In the genomic region with DNA sequence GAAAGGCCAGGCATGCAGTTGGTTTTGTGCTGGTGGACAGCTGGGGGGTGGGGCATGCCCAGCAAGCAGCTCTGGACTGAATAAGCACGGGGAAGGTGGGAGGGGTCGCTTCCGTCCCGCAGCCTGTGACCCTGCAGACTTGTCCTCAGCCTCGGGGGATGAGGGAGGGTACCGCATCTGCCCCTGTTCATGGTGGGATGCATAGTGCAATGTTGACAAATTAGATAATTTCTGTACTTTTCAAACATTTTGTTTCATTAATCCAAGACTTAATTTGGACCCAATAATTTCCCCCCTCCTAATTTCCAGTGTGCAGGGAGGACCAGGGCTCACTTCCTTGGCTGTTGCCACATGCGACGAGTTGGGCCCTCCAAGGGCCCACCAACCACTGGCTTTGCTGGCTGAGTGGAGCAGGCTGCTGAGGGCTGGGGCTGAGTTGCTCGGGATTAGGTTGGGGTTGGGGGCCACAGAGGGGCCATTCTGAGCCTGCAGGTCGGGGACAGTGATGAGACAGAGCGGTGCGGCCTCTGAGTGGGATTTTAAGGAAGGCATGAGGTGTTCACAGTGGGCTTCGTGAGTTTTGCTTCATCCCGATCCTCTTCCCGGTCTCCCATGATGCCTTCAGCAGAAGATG, we compare ENCODE assay signal across 23 cellular contexts.
"Had no signal": no experiment of that assay in that cellular context is flagged by ENCODE, and none has a peak within 500 bp of the region (broad histone marks: within the 10 kb centered on the region; RNA-seq: fewer than 3 reads in every experiment).

No MANE protein-coding gene starts in this region.

- H3K36me3 Mint-ChIP-seq: activated CD8-positive, alpha-beta memory T cell treated with anti-CD3 and anti-CD28 coated beads, Interleukin-2, amount 10 ng/mL, durations not matched to agents 7 days and 5 days had no signal

- H3K27ac ChIP-seq: foreskin keratinocyte, hepatocyte, psoas muscle, right atrium auricular region, transverse colon, uterus had no signal

- H3K79me2 ChIP-seq: hepatocyte had no signal

- H3K9me3 ChIP-seq: psoas muscle, right atrium auricular region, transverse colon, uterus had no signal

- ATAC-seq: activated CD8-positive, alpha-beta memory T cell treated with anti-CD3 and anti-CD28 coated beads, Interleukin-2, amount 10 ng/mL, durations not matched to agents 7 days and 5 days; activated CD8-positive, alpha-beta T cell treated with anti-CD3 and anti-CD28 coated beads for 36 hours; activated naive CD8-positive, alpha-beta T cell treated with anti-CD3 and anti-CD28 coated beads, Interleukin-2, amount 50 U/mL, for 24 hours; foreskin keratinocyte; left ventricle myocardium superior; psoas muscle; stimulated activated effector memory CD8-positive, alpha-beta T cell treated with anti-CD3 and anti-CD28 coated beads, Interleukin-12 subunit alpha, Interleukin-12 subunit beta, amount 100 ng/mL, for 72 hours had no signal

- H3K4me3 Mint-ChIP-seq: activated CD4-positive, alpha-beta T cell treated with anti-CD3 and anti-CD28 coated beads, Interleukin-2, amount 10 ng/mL, durations not matched to agents 7 days and 5 days; activated CD8-positive, alpha-beta memory T cell treated with anti-CD3 and anti-CD28 coated beads, Interleukin-2, amount 10 ng/mL, durations not matched to agents 7 days and 5 days; activated CD8-positive, alpha-beta T cell treated with anti-CD3 and anti-CD28 coated beads for 36 hours; activated naive CD8-positive, alpha-beta T cell treated with anti-CD3 and anti-CD28 coated beads, Interleukin-2, amount 50 U/mL, for 24 hours; nephron progenitor cell; stimulated activated effector memory CD8-positive, alpha-beta T cell treated with anti-CD3 and anti-CD28 coated beads, Interleukin-12 subunit alpha, Interleukin-12 subunit beta, amount 100 ng/mL, for 72 hours had no signal

- H3K4me2 ChIP-seq: hepatocyte had no signal

- H3K36me3 ChIP-seq: right atrium auricular region, transverse colon, uterus had no signal

- H3K27me3 ChIP-seq: hepatocyte, right atrium auricular region, transverse colon, uterus had no signal

- H3K27me3 Mint-ChIP-seq: activated CD4-positive, alpha-beta T cell treated with anti-CD3 and anti-CD28 coated beads, Interleukin-2, amount 10 ng/mL, durations not matched to agents 7 days and 5 days; activated CD8-positive, alpha-beta T cell treated with anti-CD3 and anti-CD28 coated beads for 36 hours; activated naive CD8-positive, alpha-beta T cell treated with anti-CD3 and anti-CD28 coated beads, Interleukin-2, amount 50 U/mL, for 24 hours had no signal

- H3K9me3 Mint-ChIP-seq: activated CD4-positive, alpha-beta T cell treated with anti-CD3 and anti-CD28 coated beads, Interleukin-2, amount 10 ng/mL, durations not matched to agents 7 days and 5 days; activated CD8-positive, alpha-beta T cell treated with anti-CD3 and anti-CD28 coated beads for 36 hours; activated naive CD8-positive, alpha-beta T cell treated with anti-CD3 and anti-CD28 coated beads, Interleukin-2, amount 50 U/mL, for 24 hours; nephron progenitor cell; stimulated activated effector memory CD8-positive, alpha-beta T cell treated with anti-CD3 and anti-CD28 coated beads, Interleukin-12 subunit alpha, Interleukin-12 subunit beta, amount 100 ng/mL, for 72 hours had no signal

- H3K27ac Mint-ChIP-seq: activated CD8-positive, alpha-beta memory T cell treated with anti-CD3 and anti-CD28 coated beads, Interleukin-2, amount 10 ng/mL, durations not matched to agents 7 days and 5 days; activated CD8-positive, alpha-beta T cell treated with anti-CD3 and anti-CD28 coated beads for 36 hours; activated naive CD8-positive, alpha-beta T cell treated with anti-CD3 and anti-CD28 coated beads, Interleukin-2, amount 50 U/mL, for 24 hours; nephron progenitor cell; stimulated activated effector memory CD8-positive, alpha-beta T cell treated with anti-CD3 and anti-CD28 coated beads, Interleukin-12 subunit alpha, Interleukin-12 subunit beta, amount 100 ng/mL, for 72 hours had no signal

- H3K4me3 ChIP-seq: hepatocyte, psoas muscle, right atrium auricular region, transverse colon, uterus had no signal

- DNase-seq: activated CD4-positive, alpha-beta T cell treated with anti-CD3 and anti-CD28 coated beads, Interleukin-2, amount 10 ng/mL, durations not matched to agents 7 days and 5 days; activated CD4-positive, CD25-positive, alpha-beta regulatory T cell treated with anti-CD3 and anti-CD28 coated beads, Interleukin-2, amount 50 U/mL, for 72 hours; activated CD8-positive, alpha-beta memory T cell treated with anti-CD3 and anti-CD28 coated beads, Interleukin-2, amount 10 ng/mL, durations not matched to agents 7 days and 5 days; activated CD8-positive, alpha-beta T cell treated with anti-CD3 and anti-CD28 coated beads for 36 hours; activated gamma-delta T cell; activated naive CD4-positive, alpha-beta T cell treated with anti-CD3 and anti-CD28 coated beads, Interleukin-2, amount 50 U/mL, for 16 hours; activated naive CD8-positive, alpha-beta T cell treated with anti-CD3 and anti-CD28 coated beads, Interleukin-2, amount 50 U/mL, for 24 hours; activated T-cell treated with anti-CD3 and anti-CD28 coated beads for 4 hours; cerebellar nuclear complex; effector CD4-positive, alpha-beta T cell; erythroblast; foreskin keratinocyte; glutamatergic neuron; left ventricle myocardium superior; nephron progenitor cell; psoas muscle; stimulated activated CD4-positive, alpha-beta T cell treated with anti-CD3 and anti-CD28 coated beads, Interleukin-1b, Interleukin-23, amount 100 ng/mL, for 48 hours; T-helper 2 cell; transverse colon; uterus had no signal

- H3K4me1 ChIP-seq: foreskin keratinocyte, psoas muscle, uterus had no signal

- H2AFZ ChIP-seq: hepatocyte had no signal
